18 cellular contexts compared by ENCODE assay signal in genomic region chr1:41852091-41852490, GRCh38.
DNase-seq lines count a peak whose midpoint lies in the region; ATAC-seq and TF ChIP-seq lines count a peak whose summit lies in the region.
"Had no signal": no experiment of that assay in that cellular context is flagged by ENCODE, and none has a peak within 500 bp of the region (broad histone marks: within the 10 kb centered on the region; RNA-seq: fewer than 3 reads in every experiment).

No MANE protein-coding gene starts in this region.

- TF ChIP-seq CTCF in natural killer cell (IDR thresholded peaks at IDR 0.05) = no peak
- TF ChIP-seq CTCF in RWPE2 (IDR thresholded peaks at IDR 0.05; ENCODE audit: poor library complexity, severe bottlenecking) = no peak
- TF ChIP-seq CTCF in spleen (IDR thresholded peaks at IDR 0.05 in 8 of 11, conservative IDR thresholded peaks at IDR 0.05 in 3 of 11) = no peak

- H4K8ac ChIP-seq in mesendoderm (ENCODE audit: low read depth, low read length) = no peak overlapping the region

- H3K27ac ChIP-seq in RWPE2 (ENCODE audit: poor library complexity, severe bottlenecking) (peak overlapping the region; percentile 88), mesendoderm (ENCODE audit: low read depth, low read length) (no peak overlapping the region), spleen (no peak overlapping the region)
- H3K27ac ChIP-seq: Peyer's patch, SJCRH30 had no signal

- H3K9me3 ChIP-seq in RWPE2 (ENCODE audit: severe bottlenecking) (no peaks in the 10 kb centered on the region), spleen (no peaks in the 10 kb centered on the region)
- H3K9me3 ChIP-seq: MG63, Peyer's patch, SJCRH30 had no signal

- no peak overlapping the region for H3K9ac ChIP-seq in mesendoderm (ENCODE audit: low read length)
- H3K9ac ChIP-seq: BLaER1 treated with 17β-estradiol and CSF1 and Interleukin-3, amounts not matched to agents 10 nM and 100 nM had no signal

- H3K9me3 Mint-ChIP-seq in natural killer cell treated with Interleukin-12 subunit alpha and Interleukin-12 subunit beta and Interleukin-15 and Interleukin-18, amount 100 ng/mL, for 72 hours = no peaks in the 10 kb centered on the region
- no peaks in the 10 kb centered on the region for H3K9me3 Mint-ChIP-seq in natural killer cell
- peaks cover 8% of the 10 kb centered on the region for H3K9me3 Mint-ChIP-seq in activated CD4-positive, alpha-beta T cell treated with anti-CD3 and anti-CD28 coated beads, Interleukin-2, amount 10 ng/mL, durations not matched to agents 24 days and 14 days
- H3K9me3 Mint-ChIP-seq: CD4-positive, alpha-beta T cell had no signal

- no peaks in the 10 kb centered on the region for H3K79me2 ChIP-seq in mesendoderm (ENCODE audit: control insufficient read depth, insufficient read depth, low read length)

- H3K4me2 ChIP-seq in mesendoderm (ENCODE audit: low read length) = no peak overlapping the region

- H3K4me1 ChIP-seq in RWPE2 (ENCODE audit: insufficient read depth, poor library complexity, severe bottlenecking) = peaks cover 39% of the 10 kb centered on the region
- H3K4me1 ChIP-seq in mesendoderm (ENCODE audit: control insufficient read depth, low read depth, low read length) = no peaks in the 10 kb centered on the region
- H3K4me1 ChIP-seq in spleen = peaks cover 0 to 14% (median 8%) of the 10 kb centered on the region in 6 donors
- H3K4me1 ChIP-seq: Peyer's patch, SJCRH30 had no signal

- H3K4ac ChIP-seq in mesendoderm (ENCODE audit: low read depth, low read length) = no peak overlapping the region

- H3K36me3 ChIP-seq in RWPE2 (ENCODE audit: low read depth) = no peaks in the 10 kb centered on the region
- no peaks in the 10 kb centered on the region for H3K36me3 ChIP-seq in mesendoderm (ENCODE audit: control insufficient read depth, insufficient read depth, low read length)
- no peaks in the 10 kb centered on the region for H3K36me3 ChIP-seq in spleen
- H3K36me3 ChIP-seq: BLaER1 treated with 17β-estradiol and CSF1 and Interleukin-3, amounts not matched to agents 10 nM and 100 nM; MG63; Peyer's patch; SJCRH30 had no signal

- H3K27me3 ChIP-seq in RWPE2 (ENCODE audit: insufficient read depth, poor library complexity, severe bottlenecking) = no peaks in the 10 kb centered on the region
- no peaks in the 10 kb centered on the region for H3K27me3 ChIP-seq in mesendoderm (ENCODE audit: insufficient read depth, low read length, poor library complexity)
- no peaks in the 10 kb centered on the region for H3K27me3 ChIP-seq in spleen (replicated peaks in 1 of 7)
- H3K27me3 ChIP-seq: BLaER1 treated with 17β-estradiol and CSF1 and Interleukin-3, amounts not matched to agents 10 nM and 100 nM; MG63; Peyer's patch had no signal

- H3K79me1 ChIP-seq in mesendoderm (ENCODE audit: low read length) = no peaks in the 10 kb centered on the region

- intact Hi-C loops in natural killer cell (cut with micrococcal nuclease) (no loop called here), spleen (cut with DNase I; ENCODE audit: low total_unique reads) (no loop called here)
- intact Hi-C loops in activated CD4-positive, alpha-beta T cell treated with anti-CD3 and anti-CD28 coated beads, Interleukin-2, amount 10 ng/mL, durations not matched to agents 24 days and 14 days (cut with micrococcal nuclease) = no loop called here

- H4K5ac ChIP-seq in mesendoderm (ENCODE audit: low read length) = no peak overlapping the region

- H3K56ac ChIP-seq in mesendoderm (ENCODE audit: low read length) = peak overlapping the region; percentile 2

- no peak overlapping the region for H2BK120ac ChIP-seq in mesendoderm (ENCODE audit: low read depth, low read length)

- peak; percentile 51 for DNase-seq in natural killer cell treated with Interleukin-12 subunit alpha and Interleukin-12 subunit beta and Interleukin-15 and Interleukin-18, amount 100 ng/mL, for 72 hours (ENCODE audit: low spot score)
- DNase-seq in natural killer cell (no peak), RWPE2 (ENCODE audit: low spot score) (no peak), mesendoderm (no peak), NCI-H82 treated with DMSO at 0.1 percent for 48 hours (lab: John Stamatoyannopoulos, UW; ENCODE audit: unreplicated experiment) (no peak), spleen (no peak)
- DNase-seq in activated CD4-positive, alpha-beta T cell treated with anti-CD3 and anti-CD28 coated beads, Interleukin-2, amount 10 ng/mL, durations not matched to agents 24 days and 14 days = no peak
- DNase-seq: CD4-positive, alpha-beta T cell; KG1; NCI-H1105 treated with DMSO at 0.1 percent for 48 hours; NCI-H446 treated with DMSO at 0.1 percent for 48 hours; NCI-H526; NCI-H82; Peyer's patch had no signal

- no peak for ATAC-seq in natural killer cell treated with Interleukin-12 subunit alpha and Interleukin-12 subunit beta and Interleukin-15 and Interleukin-18, amount 100 ng/mL, for 72 hours
- ATAC-seq in natural killer cell (no peak), RWPE2 (ENCODE audit: low read depth) (no peak)
- ATAC-seq: GM12878 had no signal

- no peak overlapping the region for H3K18ac ChIP-seq in mesendoderm (ENCODE audit: low read length)

- H2BK5ac ChIP-seq in mesendoderm (ENCODE audit: low read length) = no peak overlapping the region

- WGBS in mesendoderm (ENCODE audit: extremely low coverage, insufficient coverage, low lambda C conversion rate) = no CpG with 5 or more reads among the region's 7 CpGs
- 87 to 98% (median 91%) methylated on average over 6 to 7 of the region's 7 CpGs for WGBS in spleen, 5 donors

- H3K23ac ChIP-seq in mesendoderm (ENCODE audit: low read length) = no peak overlapping the region

- H3K4me3 ChIP-seq in RWPE2 (ENCODE audit: severe bottlenecking) = no peak overlapping the region
- no peak overlapping the region for H3K4me3 ChIP-seq in mesendoderm (ENCODE audit: low read length)
- no peak overlapping the region for H3K4me3 ChIP-seq in spleen
- H3K4me3 ChIP-seq: BLaER1 treated with 17β-estradiol and CSF1 and Interleukin-3, amounts not matched to agents 10 nM and 100 nM; GM12878; MG63; Peyer's patch; SJCRH30 had no signal

- no peak overlapping the region for H2AK5ac ChIP-seq in mesendoderm (ENCODE audit: low read length)

- no peak for TF ChIP-seq POLR2A in spleen (IDR thresholded peaks at IDR 0.05)

- H3K27me3 Mint-ChIP-seq in natural killer cell treated with Interleukin-12 subunit alpha and Interleukin-12 subunit beta and Interleukin-15 and Interleukin-18, amount 100 ng/mL, for 72 hours = no peaks in the 10 kb centered on the region
- H3K27me3 Mint-ChIP-seq in natural killer cell (ENCODE audit: low read depth in 2 of 2) = no peaks in the 10 kb centered on the region
- no peaks in the 10 kb centered on the region for H3K27me3 Mint-ChIP-seq in activated CD4-positive, alpha-beta T cell treated with anti-CD3 and anti-CD28 coated beads, Interleukin-2, amount 10 ng/mL, durations not matched to agents 24 days and 14 days
- H3K27me3 Mint-ChIP-seq: CD4-positive, alpha-beta T cell had no signal

- no peak overlapping the region for H3K4me3 Mint-ChIP-seq in natural killer cell treated with Interleukin-12 subunit alpha and Interleukin-12 subunit beta and Interleukin-15 and Interleukin-18, amount 100 ng/mL, for 72 hours
- no peak overlapping the region for H3K4me3 Mint-ChIP-seq in natural killer cell
- H3K4me3 Mint-ChIP-seq in activated CD4-positive, alpha-beta T cell treated with anti-CD3 and anti-CD28 coated beads, Interleukin-2, amount 10 ng/mL, durations not matched to agents 24 days and 14 days = no peak overlapping the region
- H3K4me3 Mint-ChIP-seq: CD4-positive, alpha-beta T cell had no signal

- peaks cover 33 to 56% of the 10 kb centered on the region in 2 donors for H3K4me1 Mint-ChIP-seq in natural killer cell treated with Interleukin-12 subunit alpha and Interleukin-12 subunit beta and Interleukin-15 and Interleukin-18, amount 100 ng/mL, for 72 hours (ENCODE audit: low read depth in 2 of 2)
- peaks cover 49 to 56% of the 10 kb centered on the region in 2 donors for H3K4me1 Mint-ChIP-seq in natural killer cell
- H3K4me1 Mint-ChIP-seq in activated CD4-positive, alpha-beta T cell treated with anti-CD3 and anti-CD28 coated beads, Interleukin-2, amount 10 ng/mL, durations not matched to agents 24 days and 14 days = peaks cover 34% of the 10 kb centered on the region

- H2BK15ac ChIP-seq in mesendoderm (replicated peaks; ENCODE audit: low read depth) = no peak overlapping the region

- H3K36me3 Mint-ChIP-seq in natural killer cell treated with Interleukin-12 subunit alpha and Interleukin-12 subunit beta and Interleukin-15 and Interleukin-18, amount 100 ng/mL, for 72 hours = peaks cover 15% of the 10 kb centered on the region
- peaks cover 7% of the 10 kb centered on the region for H3K36me3 Mint-ChIP-seq in natural killer cell
- peaks cover 21% of the 10 kb centered on the region for H3K36me3 Mint-ChIP-seq in activated CD4-positive, alpha-beta T cell treated with anti-CD3 and anti-CD28 coated beads, Interleukin-2, amount 10 ng/mL, durations not matched to agents 24 days and 14 days (ENCODE audit: low read depth)

- no peak overlapping the region for H3K27ac Mint-ChIP-seq in natural killer cell treated with Interleukin-12 subunit alpha and Interleukin-12 subunit beta and Interleukin-15 and Interleukin-18, amount 100 ng/mL, for 72 hours
- no peak overlapping the region for H3K27ac Mint-ChIP-seq in natural killer cell
- no peak overlapping the region for H3K27ac Mint-ChIP-seq in activated CD4-positive, alpha-beta T cell treated with anti-CD3 and anti-CD28 coated beads, Interleukin-2, amount 10 ng/mL, durations not matched to agents 24 days and 14 days
- H3K27ac Mint-ChIP-seq: CD4-positive, alpha-beta T cell had no signal
